20 cellular contexts compared by ENCODE assay signal in the genomic region with DNA sequence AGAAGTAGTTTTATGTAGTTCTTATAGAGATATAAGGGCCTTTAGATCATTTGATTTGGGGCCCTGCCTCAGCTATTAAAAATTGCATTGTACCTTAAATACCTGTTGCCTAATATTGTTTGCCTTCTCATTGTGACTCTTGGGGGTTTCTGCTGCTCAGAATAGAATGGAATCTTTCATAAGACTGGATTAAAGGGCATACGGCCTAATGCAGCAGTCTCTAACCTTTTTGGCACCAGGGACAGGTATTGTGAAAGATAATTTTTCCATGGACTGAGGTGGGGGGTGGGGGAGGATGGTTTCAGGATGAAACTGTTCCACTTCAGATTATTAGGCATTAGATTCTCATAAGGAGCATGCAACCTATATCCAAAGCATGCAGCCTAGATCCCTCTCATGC.
"Had no signal": no experiment of that assay in that cellular context is flagged by ENCODE, and none has a peak within 500 bp of the region (broad histone marks: within the 10 kb centered on the region; RNA-seq: fewer than 3 reads in every experiment).

No MANE protein-coding gene starts in this region.

- H3K4me1 ChIP-seq: colonic mucosa, gastroesophageal sphincter, tibial artery, uterus had no signal

- H3K4me3 Mint-ChIP-seq: mesothelial cell of epicardium, natural killer cell had no signal

- H3K4me3 ChIP-seq: colonic mucosa, gastroesophageal sphincter, hepatocyte, smooth muscle cell, tibial artery, upper lobe of left lung, uterus had no signal

- ATAC-seq: esophagus mucosa; gastroesophageal sphincter; left cardiac atrium; natural killer cell; stimulated activated naive CD8-positive, alpha-beta T cell treated with anti-CD3 and anti-CD28 coated beads, Interleukin-15, Interleukin-2, amounts not matched to agents 100 U/mL and 50 U/mL, for 24 hours had no signal

- H3K36me3 ChIP-seq: colonic mucosa, tibial artery, uterus had no signal

- DNase-seq: caudate nucleus; colonic mucosa; dermis blood vessel endothelial cell; effector CD4-positive, alpha-beta T cell; glutamatergic neuron; kidney; left cardiac atrium; natural killer cell; occipital lobe; stimulated activated CD4-positive, alpha-beta T cell treated with anti-CD3 and anti-CD28 coated beads, Interleukin-2, amount 100 ng/mL, for 48 hours; stimulated activated naive CD8-positive, alpha-beta T cell treated with anti-CD3 and anti-CD28 coated beads, Interleukin-15, Interleukin-2, amounts not matched to agents 100 U/mL and 50 U/mL, for 24 hours; tibial artery; upper lobe of left lung; uterus had no signal

- H3K27ac ChIP-seq: colonic mucosa, gastroesophageal sphincter, hepatocyte, parathyroid adenoma, tibial artery, upper lobe of left lung, uterus had no signal

- H3K9ac ChIP-seq: parathyroid adenoma had no signal

- H3K27ac Mint-ChIP-seq: mesothelial cell of epicardium, natural killer cell had no signal

- H3K27me3 ChIP-seq: colonic mucosa, gastroesophageal sphincter, hepatocyte, tibial artery, upper lobe of left lung, uterus had no signal

- H3K9me3 Mint-ChIP-seq: mesothelial cell of epicardium, natural killer cell had no signal

- H3K9me3 ChIP-seq: colonic mucosa, gastroesophageal sphincter, tibial artery, upper lobe of left lung, uterus had no signal
